8 cellular contexts compared by ENCODE assay signal in the genomic region with DNA sequence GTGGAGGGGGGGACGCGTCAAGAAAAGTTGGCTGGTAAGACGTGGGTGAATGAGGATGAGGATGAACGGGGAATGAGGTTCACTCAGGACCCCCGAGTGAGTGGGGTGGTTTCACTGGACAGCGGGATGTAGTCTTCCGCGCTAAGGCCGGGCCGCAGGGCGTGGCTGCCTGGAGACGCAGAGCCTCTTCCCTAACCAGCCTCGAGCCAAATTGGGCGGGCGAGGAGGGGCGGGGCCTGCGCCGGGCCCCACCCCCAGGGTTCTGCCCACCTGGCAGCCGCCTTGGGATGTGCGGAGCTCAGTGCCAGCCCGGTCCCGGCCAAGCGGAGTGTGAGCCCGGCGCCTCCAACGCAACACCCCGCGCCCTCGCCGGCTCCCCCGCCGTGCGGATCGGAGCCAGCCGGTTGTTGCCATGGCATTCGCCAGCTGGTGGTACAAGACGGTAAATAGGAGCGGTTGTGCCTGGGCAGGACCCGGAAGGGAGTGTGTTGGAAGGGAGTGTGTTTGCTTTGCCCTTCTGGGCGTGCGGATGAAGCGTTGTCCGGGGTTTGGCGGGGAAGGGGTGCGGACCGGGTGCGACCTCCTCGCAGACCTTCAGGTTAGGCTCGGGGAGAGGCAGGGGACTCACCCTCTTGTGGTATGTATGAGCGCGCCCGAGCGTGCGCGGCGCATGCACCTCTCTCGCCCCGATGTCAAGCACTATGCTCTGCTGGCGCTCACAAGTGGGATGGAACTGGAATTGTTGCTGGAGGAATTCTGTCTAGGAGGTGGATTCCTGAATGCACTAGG. TPM values are rescaled to one million over a fixed set of nuclear protein-coding genes. Genes with fewer than 3 reads are reported as not detected.
A peak's percentile ranks its signal among the peaks of the same experiment; 100 is the strongest.
DNase-seq lines count a peak whose midpoint lies in the region; ATAC-seq lines count a peak whose summit lies in the region.

No MANE protein-coding gene starts in this region.

- peaks cover 48% of the 10 kb centered on the region for H4K20me1 ChIP-seq in BLaER1

- no peaks in the 10 kb centered on the region for H3K27me3 ChIP-seq in BLaER1
- H3K27me3 ChIP-seq in ectodermal cell (ENCODE audit: control insufficient read depth, insufficient read depth, low read length, poor library complexity, severe bottlenecking) = peaks cover 42% of the 10 kb centered on the region

- CTCF ChIA-PET in activated CD8-positive, alpha-beta T cell treated with anti-CD3 and anti-CD28 coated beads, Interleukin-2, amount 10 ng/mL, durations not matched to agents 7 days and 5 days (lab: Charles Lee) = interaction anchor here (1.0 to 4.0 kb wide), 7 partner anchors 10 to 49 kb away, joined by 3 to 17 read pairs (median 4); no protein-coding TSS in a partner anchor

- H3K27ac ChIP-seq in BLaER1 = peak overlapping the region; percentile 76
- H3K27ac ChIP-seq in ectodermal cell (ENCODE audit: insufficient read depth, low read depth, low read length, poor library complexity, severe bottlenecking) = no peak overlapping the region

- WGBS in ectodermal cell, 2 experiments = 0 to 1% methylated on average over 59 of the region's 59 CpGs

- H3K4me1 ChIP-seq in BLaER1 (peaks cover 23% of the 10 kb centered on the region), ectodermal cell (ENCODE audit: control insufficient read depth, insufficient read depth, low read length) (peaks cover 5% of the 10 kb centered on the region)

- H3K4me3 ChIP-seq in BLaER1 (peak overlapping the region; percentile 92), ectodermal cell (ENCODE audit: insufficient read depth, low read depth, low read length) (peak overlapping the region; percentile 76)

- peak overlapping the region; percentile 92 for H3K27ac Mint-ChIP-seq in activated CD8-positive, alpha-beta T cell treated with anti-CD3 and anti-CD28 coated beads, Interleukin-2, amount 10 ng/mL, durations not matched to agents 7 days and 5 days

- H3K4me2 ChIP-seq in BLaER1 = peak overlapping the region; percentile 91

- H3K27me3 Mint-ChIP-seq in activated CD8-positive, alpha-beta T cell treated with anti-CD3 and anti-CD28 coated beads, Interleukin-2, amount 10 ng/mL, durations not matched to agents 7 days and 5 days (ENCODE audit: low read depth) = peaks cover 11% of the 10 kb centered on the region

- POLR2A ChIA-PET in activated CD8-positive, alpha-beta T cell treated with anti-CD3 and anti-CD28 coated beads, Interleukin-2, amount 10 ng/mL, durations not matched to agents 7 days and 5 days (lab: Charles Lee) = interaction anchor here (0.8 to 3.5 kb wide), 16 partner anchors 10 to 1017 kb away, joined by 3 to 35 read pairs (median 4); partner anchors contain the start of genes ERAP1, LNPEP and RFESD

- H3K4me3 Mint-ChIP-seq in activated CD8-positive, alpha-beta T cell treated with anti-CD3 and anti-CD28 coated beads, Interleukin-2, amount 10 ng/mL, durations not matched to agents 7 days and 5 days = peak overlapping the region; percentile 92

- peak; percentile 84 for ATAC-seq in HG03432 (IDR thresholded peaks at IDR 0.05; ENCODE audit: unreplicated experiment)
- peak; percentile 85 for ATAC-seq in activated CD8-positive, alpha-beta T cell treated with anti-CD3 and anti-CD28 coated beads, Interleukin-2, amount 10 ng/mL, durations not matched to agents 7 days and 5 days

- DNase-seq in GM19238 (ENCODE audit: insufficient read length, low spot score) (peak; percentile 86), NCI-H524 (lab: John Stamatoyannopoulos, UW) (peak; percentile 57 to 71), medulla oblongata (ENCODE audit: extremely low spot score) (peak; percentile 93)
- DNase-seq in activated CD8-positive, alpha-beta T cell treated with anti-CD3 and anti-CD28 coated beads, Interleukin-2, amount 10 ng/mL, durations not matched to agents 7 days and 5 days = peak; percentile 89
- peak; percentile 67 for DNase-seq in stimulated activated CD8-positive, alpha-beta memory T cell treated with anti-CD3 and anti-CD28 coated beads, Interleukin-12 subunit alpha, Interleukin-12 subunit beta, amount 100 ng/mL, for 1 hour (ENCODE audit: low read depth)

- peak overlapping the region; percentile 57 for H3K9ac ChIP-seq in BLaER1

- H3K4me1 Mint-ChIP-seq in activated CD8-positive, alpha-beta T cell treated with anti-CD3 and anti-CD28 coated beads, Interleukin-2, amount 10 ng/mL, durations not matched to agents 7 days and 5 days (ENCODE audit: low read depth) = peaks cover 55% of the 10 kb centered on the region

- H3K36me3 ChIP-seq in BLaER1 (no peaks in the 10 kb centered on the region), ectodermal cell (ENCODE audit: control insufficient read depth, insufficient read depth, low read length) (no peaks in the 10 kb centered on the region)

- H3K36me3 Mint-ChIP-seq in activated CD8-positive, alpha-beta T cell treated with anti-CD3 and anti-CD28 coated beads, Interleukin-2, amount 10 ng/mL, durations not matched to agents 7 days and 5 days (ENCODE audit: low read depth) = peaks cover 16% of the 10 kb centered on the region

- no peaks in the 10 kb centered on the region for H3K9me3 Mint-ChIP-seq in activated CD8-positive, alpha-beta T cell treated with anti-CD3 and anti-CD28 coated beads, Interleukin-2, amount 10 ng/mL, durations not matched to agents 7 days and 5 days (ENCODE audit: insufficient read depth)

- H3K9me3 ChIP-seq in BLaER1 (no peaks in the 10 kb centered on the region), ectodermal cell (ENCODE audit: control insufficient read depth, low read length) (no peaks in the 10 kb centered on the region)

RNA-seq across cellular contexts. Expression of gene CAST, which starts 0.7 kb away (rescaled TPM):
- 100 to 1,000 TPM; 149 to 152 TPM for total RNA-seq in activated CD8-positive, alpha-beta T cell treated with anti-CD3 and anti-CD28 coated beads, Interleukin-2, amount 10 ng/mL, durations not matched to agents 7 days and 5 days
- polyA plus RNA-seq in ectodermal cell (2013, experiment 1 of 4) = 79.0 TPM
- polyA plus RNA-seq in ectodermal cell (2013, experiment 2 of 4) = 74.8 TPM
- polyA plus RNA-seq in ectodermal cell (2013, experiment 3 of 4) = 68.0 TPM
- polyA plus RNA-seq in ectodermal cell (2013, experiment 4 of 4) = 70.8 TPM
